In the genomic region with DNA sequence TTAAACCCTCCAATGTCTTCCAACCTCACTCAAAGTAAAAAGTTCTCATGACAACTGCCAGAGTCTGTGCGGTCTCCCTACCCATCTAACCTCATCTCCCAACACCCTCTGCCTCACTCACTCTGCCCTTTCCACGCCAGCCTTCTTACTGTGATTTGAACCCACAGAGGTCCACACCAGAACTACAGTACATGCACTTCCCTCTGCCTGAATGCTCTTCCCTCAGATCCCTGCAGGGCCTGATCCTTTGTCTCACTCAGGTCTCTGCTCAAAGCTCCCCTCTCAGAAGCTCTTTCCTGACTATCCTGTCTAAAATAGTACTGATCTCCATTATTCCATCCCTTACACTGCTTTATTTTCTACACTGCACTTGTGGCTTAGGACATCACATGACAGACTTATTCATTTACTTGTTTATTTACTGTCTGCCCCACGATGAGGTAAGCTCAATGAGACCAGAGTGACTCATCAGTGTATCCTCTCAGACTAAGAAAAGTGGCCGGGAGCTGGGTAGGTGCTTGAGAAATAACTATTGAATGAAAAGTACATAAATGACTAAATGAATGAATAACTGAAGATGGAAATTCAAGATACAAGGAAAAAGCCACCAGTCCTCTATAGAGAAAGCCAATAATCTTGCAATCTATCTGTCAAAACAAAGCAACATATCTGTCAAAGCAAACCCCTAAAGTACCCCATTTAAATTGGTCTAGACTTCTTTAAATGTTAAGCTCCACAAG, we compare ENCODE assay signal across 8 cellular contexts. TPM values are rescaled to one million over a fixed set of nuclear protein-coding genes. Genes with fewer than 3 reads are reported as not detected.
DNase-seq lines count a peak whose midpoint lies in the region; ATAC-seq, FAIRE-seq and TF ChIP-seq lines count a peak whose summit lies in the region.

No MANE protein-coding gene starts in this region.

- H4K20me1 ChIP-seq in K562 (replicated peaks; ENCODE audit: control insufficient read depth, insufficient read depth, low read length) = no peaks in the 10 kb centered on the region

- H3K4me1 ChIP-seq in K562 (replicated peaks in 1 of 2; ENCODE audit: control insufficient read depth in 2 of 2, insufficient read depth in 2 of 2, low read length in 2 of 2) = peaks cover 0 to 5% of the 10 kb centered on the region in 2 experiments; a peak in 2 of 5 replicates
- peaks cover 0 to 37% (median 14%) of the 10 kb centered on the region in 3 donors for H3K4me1 ChIP-seq in esophagus squamous epithelium

- H3K4me3 Mint-ChIP-seq in WTC11 = no peak overlapping the region

- no peak for TF ChIP-seq POLR2A in K562 (conservative IDR thresholded peaks at IDR 0.05)
- TF ChIP-seq POLR2A in esophagus squamous epithelium (IDR thresholded peaks at IDR 0.05) = no peak

- DNase-seq in AG08395 (ENCODE audit: low spot score) (peak; percentile 92), NCI-H345 treated with DMSO at 0.1 percent for 48 hours (lab: John Stamatoyannopoulos, UW; ENCODE audit: unreplicated experiment) (peak; percentile 57), K562 (ENCODE audit: extremely low read depth in 1 of 4, low spot score in 3 of 4) (peak; percentile 22 to 44 (median 34)), lung microvascular endothelial cell (ENCODE audit: low read depth in 2 of 2) (peak; percentile 70 to 96), esophagus squamous epithelium (lab: John Stamatoyannopoulos, UW) (no peak), WTC11 (ENCODE audit: low spot score) (no peak)

- in situ Hi-C loops in K562 (cut with MboI) = no loop called here

- peak overlapping the region; percentile 40; the same call in 2 of the 3 replicates for H3K27ac ChIP-seq in K562 (ENCODE audit: extremely low read depth, low read depth, low read length)
- peak overlapping the region in 2 of 4 donors; percentile 10 to 30 for H3K27ac ChIP-seq in esophagus squamous epithelium

- TF ChIP-seq CTCF in K562 (IDR thresholded peaks at IDR 0.05 in 2 of 3, conservative IDR thresholded peaks at IDR 0.05 in 1 of 3; ENCODE audit: insufficient read depth in 2 of 3, low read depth in 1 of 3, low read length in 3 of 3) = no peak
- TF ChIP-seq CTCF in esophagus squamous epithelium (IDR thresholded peaks at IDR 0.05) = no peak
- no peak for TF ChIP-seq CTCF in WTC11 (IDR thresholded peaks at IDR 0.05)

- no peaks in the 10 kb centered on the region for H3K27me3 ChIP-seq in K562 (ENCODE audit: control insufficient read depth in 2 of 2, insufficient read depth in 2 of 2, low read length in 2 of 2)
- no peaks in the 10 kb centered on the region for H3K27me3 ChIP-seq in esophagus squamous epithelium

- H3K79me2 ChIP-seq in K562 (ENCODE audit: control insufficient read depth, insufficient read depth, low read length) = no peaks in the 10 kb centered on the region

- no peaks in the 10 kb centered on the region for H3K9me1 ChIP-seq in K562 (ENCODE audit: control insufficient read depth, insufficient read depth, low read length)

- no peaks in the 10 kb centered on the region; the same call in 1 of the 2 replicates for H3K36me3 Mint-ChIP-seq in WTC11

- H3K4me2 ChIP-seq in K562 (ENCODE audit: insufficient read depth, low read length) = no peak overlapping the region; the same call in 1 of the 2 replicates

- no peak for FAIRE-seq in K562 (lab: Jason Lieb, UNC)

- CTCF ChIA-PET in K562 (lab: Yijun Ruan, JAX; ENCODE audit: low intra/inter-chr PET ratio) = interaction anchor here (1.3 kb wide), 1 partner anchor 12 kb away, joined by 4 read pairs; no protein-coding TSS in a partner anchor
- CTCF ChIA-PET in WTC11 (lab: Charles Lee) = interaction anchor here (0.6 to 3.0 kb wide), 3 partner anchors 12 to 379 kb away, joined by 4 to 23 read pairs (median 7); partner anchors contain the start of genes GSTZ1 and POMT2

- H3K9me3 Mint-ChIP-seq in WTC11 = no peaks in the 10 kb centered on the region

- no peaks in the 10 kb centered on the region for H3K27me3 Mint-ChIP-seq in WTC11 (ENCODE audit: low read depth)

- peaks cover 2% of the 10 kb centered on the region; the same call in 1 of the 2 replicates for H3K4me1 Mint-ChIP-seq in WTC11

- H3K9ac ChIP-seq in K562 (ENCODE audit: insufficient read depth in 1 of 2, low read depth in 2 of 2, low read length in 2 of 2) = no peak overlapping the region

- H3K27ac Mint-ChIP-seq in WTC11 = no peak overlapping the region

- intact Hi-C loops in K562 (cut with micrococcal nuclease) = loop anchor here (5.0 kb wide), 2 partner anchors 154 to 249 kb away; partner anchors contain the start of genes AHSA1 and VIPAS39
- intact Hi-C loops in esophagus squamous epithelium (cut with DNase I) = no loop called here

- no peak overlapping the region for H2AFZ ChIP-seq in K562 (ENCODE audit: low read depth, low read length)

- POLR2A ChIA-PET in K562 (lab: Yijun Ruan, JAX) = interaction anchor here (0.8 to 2.6 kb wide), 4 partner anchors 13 to 155 kb away, joined by 3 to 10 read pairs (median 5); partner anchors contain the start of gene VIPAS39
- POLR2A ChIA-PET in WTC11 (lab: Charles Lee) = interaction anchor here (0.6 kb wide), 1 partner anchor 142 kb away, joined by 5 read pairs; no protein-coding TSS in a partner anchor

- no peaks in the 10 kb centered on the region for H3K9me3 ChIP-seq in K562 (replicated peaks; ENCODE audit: control insufficient read depth, insufficient read depth, low read depth, low read length)
- no peaks in the 10 kb centered on the region for H3K9me3 ChIP-seq in esophagus squamous epithelium

- no peak for TF ChIP-seq RAD21 in K562 (CRISPR knock-in tag; conservative IDR thresholded peaks at IDR 0.05 in 1 of 2, IDR thresholded peaks at IDR 0.05 in 1 of 2)

- BruUV-seq in K562 (replicated peaks; lab: Mats Ljungman, UMichigan) = no TSS peak

- H3K36me3 ChIP-seq in K562 (ENCODE audit: control insufficient read depth, insufficient read depth, low read length) (peaks cover 15% of the 10 kb centered on the region; the same call in 2 of the 3 replicates), esophagus squamous epithelium (peaks cover 0 to 50% (median 7%) of the 10 kb centered on the region in 3 donors)

- H3K4me3 ChIP-seq in K562 = no peak overlapping the region
- H3K4me3 ChIP-seq in esophagus squamous epithelium = no peak overlapping the region

- peak; percentile 71 for ATAC-seq in GM19395 (IDR thresholded peaks at IDR 0.05; ENCODE audit: unreplicated experiment)
- peak; percentile 80 for ATAC-seq in K562
- no peak for ATAC-seq in WTC11
- no peak for ATAC-seq in GM19467 (IDR thresholded peaks at IDR 0.05; ENCODE audit: unreplicated experiment)

- TF ChIP-seq EP300 in K562 (IDR thresholded peaks at IDR 0.05; ENCODE audit: low read length) = peak; percentile 35; the same call in 1 of the 2 replicates

- WGBS in K562 (ENCODE audit: insufficient coverage, low coverage, missing lambda C conversion rate) = 28% methylated on average over 4 of the region's 4 CpGs
- 41 to 44% methylated on average over 4 of the region's 4 CpGs for WGBS in esophagus squamous epithelium, 2 donors

RNA-seq across cellular contexts. Expression of gene POMT2, which starts 17.1 kb away (rescaled TPM):
- 80.6 and 94.2 TPM in 2 replicates for total RNA-seq in K562 (2011; cell fraction: chromatin; rRNA removed; ENCODE audit: low replicate concordance)
- total RNA-seq in K562 (2011; cell fraction: nucleolus; rRNA removed) = 40.1 and 42.7 TPM in 2 replicates
- total RNA-seq in K562 (2011; cell fraction: nucleoplasm; rRNA removed) = 38.5 and 58.5 TPM in 2 replicates
- total RNA-seq in K562 (2014; rRNA removed) (8.0 and 9.7 TPM in 2 replicates), K562 (2014; rRNA removed; fragmentation: Illumina TruSeq; extraction: Trizol) (6.0 and 8.4 TPM in 2 replicates), K562 (2015; rRNA removed; fragmentation: Illumina TruSeq; extraction: Trizol) (7.8 and 9.6 TPM in 2 replicates), K562 (2021) (16.6 and 23.0 TPM in 2 replicates), lung microvascular endothelial cell (5.2 and 6.9 TPM in 2 replicates), esophagus squamous epithelium (10 to 100 TPM in 1 of 4 donors, 1 to 10 TPM in 3; 7.3 to 16.0 (median 8.4) TPM), WTC11 (2021) (31.3 to 38.7 TPM (median 35.2 TPM) in 3 replicates)
- polyA plus RNA-seq in K562 (2011; rRNA removed) (10.9 and 16.1 TPM in 2 replicates), K562 (2014; fragmentation: Illumina TruSeq; extraction: Trizol) (6.6 and 7.5 TPM in 2 replicates), K562 (2014; fragmentation: Nextera tagmentation; extraction: Ambion mirVana) (under 1 TPM; 0.39 to 0.74 TPM), K562 (2014; rRNA removed) (12.1 and 12.7 TPM in 2 replicates)
- polyA plus RNA-seq in K562 (2011; cell fraction: cytosol; rRNA removed) = 7.6 and 10.2 TPM in 2 replicates
- 71.3 and 91.6 TPM in 2 replicates for polyA plus RNA-seq in K562 (2011; cell fraction: nucleus; rRNA removed)
- polyA plus RNA-seq in K562 (2012) = 7.0 and 11.8 TPM in 2 replicates
- 12.9 and 18.1 TPM in 2 replicates for polyA minus RNA-seq in K562 (2011; rRNA and poly(A)+ RNA removed)
- 11.9 and 15.5 TPM in 2 replicates for polyA minus RNA-seq in K562 (2011; cell fraction: cytosol; rRNA and poly(A)+ RNA removed)
- 27.3 and 33.8 TPM in 2 replicates for polyA minus RNA-seq in K562 (2011; cell fraction: nucleus; rRNA and poly(A)+ RNA removed)

RNA-seq across cellular contexts. Expression of gene GSTZ1, which starts 17.2 kb away (rescaled TPM):
- 15.2 and 32.8 TPM in 2 replicates for total RNA-seq in K562 (2011; cell fraction: chromatin; rRNA removed; ENCODE audit: low replicate concordance)
- 24.2 and 29.0 TPM in 2 replicates for total RNA-seq in K562 (2011; cell fraction: nucleolus; rRNA removed)
- total RNA-seq in K562 (2011; cell fraction: nucleoplasm; rRNA removed) = 24.8 and 26.6 TPM in 2 replicates
- total RNA-seq in K562 (2014; rRNA removed) (15.7 and 16.1 TPM in 2 replicates), K562 (2014; rRNA removed; fragmentation: Illumina TruSeq; extraction: Trizol) (10.6 and 12.1 TPM in 2 replicates), K562 (2015; rRNA removed; fragmentation: Illumina TruSeq; extraction: Trizol) (16.5 and 18.0 TPM in 2 replicates), K562 (2021) (10.8 and 16.0 TPM in 2 replicates), lung microvascular endothelial cell (11.1 and 26.4 TPM in 2 replicates), esophagus squamous epithelium (10 to 100 TPM; 22.0 to 44.4 (median 28.1) TPM), WTC11 (2021) (35.6 to 40.2 TPM (median 38.2 TPM) in 3 replicates)
- polyA plus RNA-seq in K562 (2011; rRNA removed) (10.7 and 12.0 TPM in 2 replicates), K562 (2014; fragmentation: Illumina TruSeq; extraction: Trizol) (17.8 and 20.0 TPM in 2 replicates), K562 (2014; fragmentation: Nextera tagmentation; extraction: Ambion mirVana) (10 to 100 TPM in 1 of 2 experiments, 1 to 10 TPM in 1; 8.6 to 12.2 TPM), K562 (2014; rRNA removed) (13.8 and 15.4 TPM in 2 replicates)
- polyA plus RNA-seq in K562 (2011; cell fraction: cytosol; rRNA removed) = 12.6 and 21.3 TPM in 2 replicates
- polyA plus RNA-seq in K562 (2011; cell fraction: nucleus; rRNA removed) = 18.9 and 26.7 TPM in 2 replicates
- 16.9 and 25.5 TPM in 2 replicates for polyA plus RNA-seq in K562 (2012)
- 6.4 and 8.0 TPM in 2 replicates for polyA minus RNA-seq in K562 (2011; rRNA and poly(A)+ RNA removed)
- 5.8 and 10.6 TPM in 2 replicates for polyA minus RNA-seq in K562 (2011; cell fraction: cytosol; rRNA and poly(A)+ RNA removed)
- 16.4 and 23.4 TPM in 2 replicates for polyA minus RNA-seq in K562 (2011; cell fraction: nucleus; rRNA and poly(A)+ RNA removed)

RNA-seq across cellular contexts. Expression of gene NGB, which starts 32.6 kb away (rescaled TPM):
- total RNA-seq in K562 (2011; cell fraction: chromatin; rRNA removed; ENCODE audit: low replicate concordance) = not detected in 2 replicates
- not detected in 2 replicates for total RNA-seq in K562 (2011; cell fraction: nucleolus; rRNA removed)
- not detected in 2 replicates for total RNA-seq in K562 (2011; cell fraction: nucleoplasm; rRNA removed)
- total RNA-seq in K562 (2014; rRNA removed) = not detected in 2 replicates
- not detected in 2 replicates for total RNA-seq in K562 (2014; rRNA removed; fragmentation: Illumina TruSeq; extraction: Trizol)
- not detected in 2 replicates for total RNA-seq in K562 (2015; rRNA removed; fragmentation: Illumina TruSeq; extraction: Trizol)
- total RNA-seq in K562 (2021) = not detected in 2 replicates
- polyA plus RNA-seq in K562 (2011; rRNA removed) = not detected in 2 replicates
- polyA plus RNA-seq in K562 (2011; cell fraction: cytosol; rRNA removed) = not detected in 2 replicates
- polyA plus RNA-seq in K562 (2011; cell fraction: nucleus; rRNA removed) = not detected in 2 replicates
- not detected in 2 replicates for polyA plus RNA-seq in K562 (2012)
- polyA plus RNA-seq in K562 (2014; fragmentation: Illumina TruSeq; extraction: Trizol) = not detected in 2 replicates
- not detected for polyA plus RNA-seq in K562 (2014; fragmentation: Nextera tagmentation; extraction: Ambion mirVana)
- polyA plus RNA-seq in K562 (2014; rRNA removed) = not detected in 2 replicates
- polyA minus RNA-seq in K562 (2011; rRNA and poly(A)+ RNA removed) = not detected in 2 replicates
- polyA minus RNA-seq in K562 (2011; cell fraction: cytosol; rRNA and poly(A)+ RNA removed) = not detected in 2 replicates
- polyA minus RNA-seq in K562 (2011; cell fraction: nucleus; rRNA and poly(A)+ RNA removed) = not detected in 2 replicates
- total RNA-seq in lung microvascular endothelial cell = not detected in 2 replicates
- total RNA-seq in esophagus squamous epithelium = not detected
- total RNA-seq in WTC11 (2021) = 0.14 to 0.46 TPM (median 0.33 TPM) in 3 replicates

Comparison
In these comparisons a context has a peak if more than half of its experiments do, and no peak if none do; other contexts are left out.
1. DNase-seq: peak in AG08395 (single experiment), NCI-H345 treated with DMSO at 0.1 percent for 48 hours (single experiment), K562 (4 of 4) and lung microvascular endothelial cell (2 of 2); none in esophagus squamous epithelium (single experiment) and WTC11 (single experiment).
2. ATAC-seq: peak in GM19395 (single experiment) and K562 (single experiment); none in WTC11 (single experiment) and GM19467 (single experiment).